ENCODE assay signal across 1 cellular context in the genomic region with DNA sequence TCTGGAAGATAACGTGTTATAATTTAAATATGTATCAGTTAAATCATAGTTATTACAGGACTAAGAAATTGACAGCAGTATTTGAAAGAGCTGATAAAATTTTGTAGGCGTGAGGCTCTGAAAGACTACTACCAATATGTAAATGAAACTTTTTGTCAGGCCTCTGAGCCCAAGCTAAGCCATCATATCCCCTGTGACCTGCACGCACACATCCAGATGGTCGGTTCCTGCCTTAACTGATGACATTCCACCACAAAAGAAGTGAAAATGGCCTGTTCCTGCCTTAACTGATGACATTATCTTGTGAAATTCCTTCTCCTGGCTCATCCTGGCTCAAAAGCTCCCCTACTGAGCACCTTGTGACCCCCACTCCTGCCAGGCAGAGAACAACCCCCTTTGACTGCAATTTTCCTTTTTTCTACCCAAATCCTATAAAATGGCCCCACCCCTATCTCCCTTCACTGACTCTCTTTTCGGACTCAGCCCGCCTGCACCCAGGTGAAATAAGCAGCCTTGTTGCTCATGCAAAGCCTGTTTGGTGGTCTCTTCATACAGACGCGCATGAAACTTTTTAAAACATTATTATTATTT.
TF ChIP-seq lines count a peak whose summit lies in the region.

No MANE protein-coding gene starts in this region.

TF ChIP-seq in K562, 482 proteins besides CTCF, POLR2A, EP300 and RAD21:
- TF ChIP-seq SUPT5H (IDR thresholded peaks at IDR 0.05) = 0 out of 2 replicates have a peak, but pooled peaks have one; percentile 5
